22 cellular contexts compared by ENCODE assay signal in the genomic region with DNA sequence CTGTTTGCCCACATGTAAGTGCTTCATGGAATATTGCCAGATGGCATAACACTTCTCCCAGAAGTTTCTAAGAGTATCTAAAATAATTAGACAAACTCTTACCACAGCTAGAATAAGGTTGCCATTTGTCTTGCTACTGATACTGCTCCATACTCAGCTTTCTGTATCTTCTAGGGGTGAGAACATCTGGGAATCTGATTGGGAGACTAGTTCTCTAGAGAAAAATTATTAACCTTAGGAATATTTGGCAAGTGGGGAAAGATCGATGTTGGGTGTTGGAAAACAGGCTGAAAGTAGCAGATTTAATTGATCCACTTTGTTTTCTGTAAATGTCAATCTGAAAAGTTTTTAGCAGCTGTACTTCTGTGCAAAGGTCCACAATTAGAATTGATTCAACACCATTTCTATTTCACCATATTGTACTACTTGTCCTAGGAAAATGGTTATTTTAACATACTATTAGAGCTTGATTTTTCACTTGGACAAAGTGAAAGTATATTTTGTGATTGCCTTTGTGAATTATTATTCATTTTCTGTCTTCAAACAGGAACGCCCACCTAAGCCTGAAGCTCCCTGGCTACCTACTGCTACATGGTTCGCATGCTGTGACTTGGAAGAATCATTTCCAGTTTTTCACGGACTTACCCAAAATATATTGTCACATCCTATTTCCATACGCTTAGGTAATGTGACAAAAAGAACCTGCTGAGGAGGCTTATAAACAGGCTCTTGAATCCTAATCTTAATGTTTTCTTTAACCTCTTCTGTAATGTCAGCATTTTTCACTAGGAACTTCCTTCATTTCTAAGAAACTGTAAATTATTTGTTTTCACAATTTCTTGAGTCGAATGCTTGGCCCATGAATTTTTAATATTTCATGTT.
"Had no signal": no experiment of that assay in that cellular context is flagged by ENCODE, and none has a peak within 500 bp of the region (broad histone marks: within the 10 kb centered on the region; RNA-seq: fewer than 3 reads in every experiment).

No MANE protein-coding gene starts in this region.

- H3K9me3 ChIP-seq: ascending aorta, colonic mucosa, mucosa of descending colon, pancreas, thoracic aorta, upper lobe of right lung had no signal

- H3K36me3 ChIP-seq: ascending aorta, colonic mucosa, left ventricle myocardium inferior, pancreas, thoracic aorta, upper lobe of right lung had no signal

- H3K4me1 ChIP-seq: ascending aorta, colonic mucosa, left ventricle myocardium inferior, upper lobe of right lung had no signal

- ATAC-seq: activated CD4-positive, alpha-beta T cell treated with anti-CD3 and anti-CD28 coated beads for 36 hours; activated CD8-positive, alpha-beta T cell treated with anti-CD3 and anti-CD28 coated beads for 36 hours; mucosa of descending colon; pancreas; sciatic nerve; upper lobe of right lung; WTC11 had no signal

- H3K36me3 Mint-ChIP-seq: memory B cell, WTC11 had no signal

- FAIRE-seq: frontal cortex, keratinocyte, pancreas had no signal

- H3K4me1 Mint-ChIP-seq: endodermal cell, memory B cell, naive B cell, WTC11 had no signal

- H3K9me3 Mint-ChIP-seq: central memory CD8-positive, alpha-beta T cell; memory B cell had no signal

- H3K27ac Mint-ChIP-seq: activated CD4-positive, alpha-beta T cell treated with anti-CD3 and anti-CD28 coated beads for 36 hours; activated CD8-positive, alpha-beta T cell treated with anti-CD3 and anti-CD28 coated beads for 36 hours; activated naive CD4-positive, alpha-beta T cell treated with anti-CD3 and anti-CD28 coated beads for 36 hours; activated T-cell treated with anti-CD3 and anti-CD28 coated beads, Interleukin-2, amount 50 U/mL, for 24 hours; endodermal cell; memory B cell; WTC11 had no signal

- H3K27me3 Mint-ChIP-seq: activated CD4-positive, alpha-beta T cell treated with anti-CD3 and anti-CD28 coated beads for 36 hours; activated CD8-positive, alpha-beta T cell treated with anti-CD3 and anti-CD28 coated beads for 36 hours; activated T-cell treated with anti-CD3 and anti-CD28 coated beads, Interleukin-2, amount 50 U/mL, for 24 hours; central memory CD8-positive, alpha-beta T cell had no signal

- H3K27me3 ChIP-seq: ascending aorta, colonic mucosa, pancreas, upper lobe of right lung had no signal

- H3K27ac ChIP-seq: ascending aorta, colonic mucosa, epithelial cell of prostate, left ventricle myocardium inferior, pancreas, thoracic aorta, upper lobe of right lung had no signal

- H3K4me2 ChIP-seq: smooth muscle cell had no signal

- H3K4me3 ChIP-seq: ascending aorta, colonic mucosa, left ventricle myocardium inferior, mucosa of descending colon, pancreas, smooth muscle cell, thoracic aorta, upper lobe of right lung had no signal

- H3K4me3 Mint-ChIP-seq: activated CD4-positive, alpha-beta T cell treated with anti-CD3 and anti-CD28 coated beads for 36 hours; activated CD8-positive, alpha-beta T cell treated with anti-CD3 and anti-CD28 coated beads for 36 hours; activated naive CD4-positive, alpha-beta T cell treated with anti-CD3 and anti-CD28 coated beads for 36 hours; activated T-cell treated with anti-CD3 and anti-CD28 coated beads, Interleukin-2, amount 50 U/mL, for 24 hours; central memory CD8-positive, alpha-beta T cell; endodermal cell; memory B cell; naive B cell; WTC11 had no signal

- DNase-seq: activated CD4-positive, alpha-beta T cell treated with anti-CD3 and anti-CD28 coated beads for 36 hours; activated CD8-positive, alpha-beta T cell treated with anti-CD3 and anti-CD28 coated beads for 36 hours; activated naive CD4-positive, alpha-beta T cell treated with anti-CD3 and anti-CD28 coated beads for 36 hours; activated T-cell treated with anti-CD3 and anti-CD28 coated beads, Interleukin-2, amount 50 U/mL, for 24 hours; colonic mucosa; endodermal cell; left ventricle myocardium inferior; mucosa of descending colon; naive B cell; pancreas; stimulated activated CD4-positive, alpha-beta T cell treated with anti-CD3 and anti-CD28 coated beads, Interleukin-4, amount 100 ng/mL, for 1 hour; upper lobe of right lung had no signal
